ENCODE assay signal across 19 cellular contexts in genomic region chr6:105608393-105608705, GRCh38.
A peak's percentile ranks its signal among the peaks of the same experiment; 100 is the strongest.
DNase-seq lines count a peak whose midpoint lies in the region; ATAC-seq and TF ChIP-seq lines count a peak whose summit lies in the region.
"Had no signal": no experiment of that assay in that cellular context is flagged by ENCODE, and none has a peak within 500 bp of the region (broad histone marks: within the 10 kb centered on the region; RNA-seq: fewer than 3 reads in every experiment).

No MANE protein-coding gene starts in this region.

- H3K9me3 ChIP-seq in mammary epithelial cell (replicated peaks; ENCODE audit: insufficient read depth, low read length) (no peaks in the 10 kb centered on the region), mucosa of rectum (ENCODE audit: control insufficient read depth in 2 of 2, low read length in 2 of 2) (no peaks in the 10 kb centered on the region), upper lobe of left lung (no peaks in the 10 kb centered on the region)
- H3K9me3 ChIP-seq: gastroesophageal sphincter, right lobe of liver had no signal

- WGBS in mammary epithelial cell (ENCODE audit: low coverage, missing lambda C conversion rate): 100% methylated on average over 1 of the region's 1 CpG
- WGBS in upper lobe of left lung, 2 donors: 92 to 93% methylated on average over 1 of the region's 1 CpG

- H2AFZ ChIP-seq in mammary epithelial cell (ENCODE audit: low read depth, low read length): peak overlapping the region; percentile 98

- H3K9ac ChIP-seq in mammary epithelial cell (ENCODE audit: insufficient read depth, low read length) (peak overlapping the region; percentile 2), mucosa of rectum (ENCODE audit: low read depth in 1 of 2, low read length in 2 of 2) (no peak overlapping the region)

- DNase-seq in LNCaP clone FGC (ENCODE audit: low read depth): peak; percentile 81
- no peak for DNase-seq in mammary epithelial cell
- no peak for DNase-seq in upper lobe of left lung
- DNase-seq in ACHN: no peak
- no peak for DNase-seq in effector CD4-positive, alpha-beta T cell
- no peak for DNase-seq in hypothalamus (lab: John Stamatoyannopoulos, UW)
- DNase-seq: activated CD4-positive, alpha-beta T cell treated with anti-CD3 and anti-CD28 coated beads for 4 hours; activated naive CD4-positive, alpha-beta T cell treated with anti-CD3 and anti-CD28 coated beads for 36 hours; activated T-cell treated with anti-CD3 and anti-CD28 coated beads, Interleukin-2, amount 50 U/mL, for 72 hours; AML-193; CD8-positive, alpha-beta memory T cell; erythroblast; GF-D8; naive thymus-derived CD4-positive, alpha-beta T cell; NCI-H1930; right lobe of liver; SHP77 treated with DMSO at 0.1 percent for 48 hours had no signal

- H3K4me3 ChIP-seq in LNCaP clone FGC (ENCODE audit: low read depth, low read length) (no peak overlapping the region), mammary epithelial cell (replicated peaks in 1 of 3; ENCODE audit: insufficient read depth in 1 of 3, low read depth in 2 of 3, low read length in 3 of 3) (no peak overlapping the region), mucosa of rectum (ENCODE audit: low read length in 2 of 2) (no peak overlapping the region), upper lobe of left lung (no peak overlapping the region)
- H3K4me3 ChIP-seq: gastroesophageal sphincter, right lobe of liver had no signal

- no peak for TF ChIP-seq EP300 in upper lobe of left lung (IDR thresholded peaks at IDR 0.05)

- intact Hi-C loops in mammary epithelial cell (cut with micrococcal nuclease): loop anchor here (10.0 kb wide), 1 partner anchor 226 kb away; no protein-coding TSS in a partner anchor

- no peaks in the 10 kb centered on the region for H3K79me2 ChIP-seq in mammary epithelial cell (ENCODE audit: insufficient read depth, low read length)

- in situ Hi-C loops in mammary epithelial cell (cut with MboI; ENCODE audit: low sequenced_read_pairs in 2 of 2): no loop called here
- in situ Hi-C loops in ACHN (cut with HindIII; ENCODE audit: low pct_ligation_motif_present, low pct_unique_long_range_greater_than_20kb, low sequenced_read_pairs): no loop called here

- CTCF ChIA-PET in mammary epithelial cell (lab: Charles Lee; ENCODE audit: low non-redundant PET): no interaction called here

- TF ChIP-seq CTCF in LNCaP clone FGC (IDR thresholded peaks at IDR 0.05; ENCODE audit: control insufficient read depth, extremely low read depth, insufficient read depth) (no peak), mammary epithelial cell (conservative IDR thresholded peaks at IDR 0.05 in 1 of 2, IDR thresholded peaks at IDR 0.05 in 1 of 2; ENCODE audit: extremely low read depth in 1 of 2, insufficient read depth in 1 of 2, low read depth in 1 of 2, low read length in 2 of 2) (no peak), upper lobe of left lung (IDR thresholded peaks at IDR 0.05) (no peak)

- H3K36me3 ChIP-seq in mammary epithelial cell (ENCODE audit: insufficient read depth, low read length): no peaks in the 10 kb centered on the region
- H3K36me3 ChIP-seq in mucosa of rectum (ENCODE audit: control insufficient read depth in 2 of 2, insufficient read depth in 2 of 2, low read length in 2 of 2): no peaks in the 10 kb centered on the region
- no peaks in the 10 kb centered on the region for H3K36me3 ChIP-seq in upper lobe of left lung
- H3K36me3 ChIP-seq: gastroesophageal sphincter, right lobe of liver had no signal

- H3K27me3 ChIP-seq in mammary epithelial cell (ENCODE audit: insufficient read depth, low read length): no peaks in the 10 kb centered on the region
- H3K27me3 ChIP-seq in mucosa of rectum (ENCODE audit: control insufficient read depth in 2 of 2, insufficient read depth in 2 of 2, low read length in 2 of 2): no peaks in the 10 kb centered on the region
- H3K27me3 ChIP-seq in upper lobe of left lung: no peaks in the 10 kb centered on the region
- H3K27me3 ChIP-seq: gastroesophageal sphincter, right lobe of liver had no signal

- peaks cover 34% of the 10 kb centered on the region for H3K4me1 ChIP-seq in mammary epithelial cell (ENCODE audit: insufficient read depth, low read length)
- H3K4me1 ChIP-seq in mucosa of rectum (ENCODE audit: control insufficient read depth in 2 of 2, insufficient read depth in 2 of 2, low read length in 2 of 2): peaks cover 26 to 36% of the 10 kb centered on the region in 2 donors
- H3K4me1 ChIP-seq in upper lobe of left lung: peaks cover 0 to 8% (median 7%) of the 10 kb centered on the region in 4 donors
- H3K4me1 ChIP-seq: right lobe of liver had no signal

- no peak for ATAC-seq in upper lobe of left lung (ENCODE audit: low FRiP score in 2 of 2)
- ATAC-seq: activated T-cell treated with anti-CD3 and anti-CD28 coated beads, Interleukin-2, amount 50 U/mL, for 72 hours; gastroesophageal sphincter; naive thymus-derived CD4-positive, alpha-beta T cell; right lobe of liver had no signal

- no peaks in the 10 kb centered on the region for H4K20me1 ChIP-seq in mammary epithelial cell (ENCODE audit: insufficient read depth, low read length)

- H3K27ac ChIP-seq in mammary epithelial cell (ENCODE audit: insufficient read depth, low read depth, low read length): peak overlapping the region; percentile 80
- H3K27ac ChIP-seq in mucosa of rectum (ENCODE audit: low read depth in 2 of 2, low read length in 2 of 2): peak overlapping the region; percentile 72 to 79
- H3K27ac ChIP-seq in upper lobe of left lung: peak overlapping the region in 3 of 4 donors; percentile 21 to 81 (median 79)
- H3K27ac ChIP-seq: right lobe of liver had no signal

- dilution Hi-C loops in mammary epithelial cell (cut with HindIII; ENCODE audit: low sequenced_read_pairs): no loop called here

- TF ChIP-seq POLR2A in upper lobe of left lung (IDR thresholded peaks at IDR 0.05): no peak

- no peak overlapping the region for H3K4me2 ChIP-seq in mammary epithelial cell (ENCODE audit: insufficient read depth, low read depth, low read length)

- no TSS peak for BruUV-seq in mammary epithelial cell (replicated peaks; lab: Mats Ljungman, UMichigan)
